8 cellular contexts compared by ENCODE assay signal in genomic region chr5:95555553-95555952, GRCh38. TPM values are rescaled to one million over a fixed set of nuclear protein-coding genes. Genes with fewer than 3 reads are reported as not detected.
DNase-seq lines count a peak whose midpoint lies in the region; ATAC-seq and TF ChIP-seq lines count a peak whose summit lies in the region.

No MANE protein-coding gene starts in this region.

- H3K4me3 Mint-ChIP-seq in dendritic cell treated with granulocyte-macrophage colony-stimulating factor and Interleukin-4, amounts not matched to agents 40 ng/mL and 50 ng/mL, for 4 days, result peak overlapping the region; percentile 83

- H3K4me3 ChIP-seq in AG04449 (ENCODE audit: low read depth, low read length), result peak overlapping the region; percentile 85
- peak overlapping the region; percentile 24 for H3K4me3 ChIP-seq in mucosa of stomach (ENCODE audit: low read length)

- H3K27ac Mint-ChIP-seq in dendritic cell treated with granulocyte-macrophage colony-stimulating factor and Interleukin-4, amounts not matched to agents 40 ng/mL and 50 ng/mL, for 4 days, result peak overlapping the region; percentile 85

- POLR2A ChIA-PET in AG04449 (lab: Yijun Ruan, JAX), result interaction anchor here (1.0 kb wide), 3 partner anchors 10 to 183 kb away, joined by 3 to 4 read pairs (median 3); partner anchors contain the start of gene RFESD

- peak overlapping the region; percentile 71 for H3K9ac ChIP-seq in mucosa of stomach (ENCODE audit: low read length)

- no peaks in the 10 kb centered on the region for H3K4me1 ChIP-seq in mucosa of stomach (ENCODE audit: control insufficient read depth, insufficient read depth, low read length)

- TF ChIP-seq CTCF in AG04449 (IDR thresholded peaks at IDR 0.05; ENCODE audit: insufficient read depth, low read length, missing control alignments), result no peak

- H3K27me3 Mint-ChIP-seq in dendritic cell treated with granulocyte-macrophage colony-stimulating factor and Interleukin-4, amounts not matched to agents 40 ng/mL and 50 ng/mL, for 4 days, result no peaks in the 10 kb centered on the region

- DNase-seq in AG04449 (ENCODE audit: low read depth, low spot score), result no peak
- DNase-seq in NCI-H82 treated with DMSO at 0.1 percent for 48 hours (lab: John Stamatoyannopoulos, UW; ENCODE audit: unreplicated experiment), result no peak
- DNase-seq in amygdala (lab: John Stamatoyannopoulos, UW), result no peak

- H3K9me3 ChIP-seq in KOPT-K1 (ENCODE audit: insufficient read depth, low read length, poor library complexity, severe bottlenecking) (no peaks in the 10 kb centered on the region), mucosa of stomach (ENCODE audit: control insufficient read depth, low read length) (no peaks in the 10 kb centered on the region)

- H3K27me3 ChIP-seq in mucosa of stomach (ENCODE audit: control insufficient read depth, insufficient read depth, low read length), result no peaks in the 10 kb centered on the region

- no peaks in the 10 kb centered on the region for H3K9me3 Mint-ChIP-seq in dendritic cell treated with granulocyte-macrophage colony-stimulating factor and Interleukin-4, amounts not matched to agents 40 ng/mL and 50 ng/mL, for 4 days

- H3K36me3 Mint-ChIP-seq in dendritic cell treated with granulocyte-macrophage colony-stimulating factor and Interleukin-4, amounts not matched to agents 40 ng/mL and 50 ng/mL, for 4 days (ENCODE audit: low read depth), result peaks cover 27% of the 10 kb centered on the region

- peaks cover 23% of the 10 kb centered on the region for H3K4me1 Mint-ChIP-seq in dendritic cell treated with granulocyte-macrophage colony-stimulating factor and Interleukin-4, amounts not matched to agents 40 ng/mL and 50 ng/mL, for 4 days (ENCODE audit: low read depth)

- H3K27ac ChIP-seq in KOPT-K1 (ENCODE audit: low read depth, low read length, poor library complexity, severe bottlenecking), result peak overlapping the region; percentile 63

- intact Hi-C loops in dendritic cell treated with granulocyte-macrophage colony-stimulating factor and Interleukin-4, amounts not matched to agents 40 ng/mL and 50 ng/mL, for 4 days (cut with micrococcal nuclease), result loop anchor here (5.0 to 10.0 kb wide), 3 partner anchors 67 to 1629 kb away; partner anchors contain the start of genes GPR150 and RIOK2

- no peak for ATAC-seq in GM18520 (IDR thresholded peaks at IDR 0.05; ENCODE audit: unreplicated experiment)
- no peak for ATAC-seq in esophagus mucosa

- peaks cover 8% of the 10 kb centered on the region; the same call in 1 of the 2 replicates for H3K36me3 ChIP-seq in KOPT-K1 (ENCODE audit: insufficient read depth, low read length)
- H3K36me3 ChIP-seq in mucosa of stomach (ENCODE audit: control insufficient read depth, insufficient read depth, low read length), result no peaks in the 10 kb centered on the region

- CTCF ChIA-PET in AG04449 (lab: Yijun Ruan, JAX), result interaction anchor here (1.8 kb wide), 1 partner anchor 292 kb away, joined by 3 read pairs; no protein-coding TSS in a partner anchor

RNA-seq across cellular contexts. Expression of gene ARSK, which starts 0.7 kb away (rescaled TPM):
- total RNA-seq in esophagus mucosa, result 2.2 TPM

RNA-seq across cellular contexts. Expression of gene SKIC3, which starts 0.8 kb away (rescaled TPM):
- 43.2 TPM for total RNA-seq in esophagus mucosa
